In genomic region chr1:18658831-18659230, GRCh38 we compare ENCODE assay signal across 21 cellular contexts. TPM values are rescaled to one million over a fixed set of nuclear protein-coding genes. Genes with fewer than 3 reads are reported as not detected.
A peak's percentile ranks its signal among the peaks of the same experiment; 100 is the strongest.
DNase-seq lines count a peak whose midpoint lies in the region; ATAC-seq, FAIRE-seq and TF ChIP-seq lines count a peak whose summit lies in the region.
"Had no signal": no experiment of that assay in that cellular context is flagged by ENCODE, and none has a peak within 500 bp of the region (broad histone marks: within the 10 kb centered on the region; RNA-seq: fewer than 3 reads in every experiment).

No MANE protein-coding gene starts in this region.

- H3K36me3 ChIP-seq in H1 (ENCODE audit: control insufficient read depth in 2 of 4, insufficient read depth in 4 of 4, low read length in 3 of 4) (no peaks in the 10 kb centered on the region), trophoblast cell (ENCODE audit: control insufficient read depth in 1 of 2, insufficient read depth in 2 of 2, low read length in 2 of 2) (no peaks in the 10 kb centered on the region)

- H2BK20ac ChIP-seq in H1 (ENCODE audit: low read length): no peak overlapping the region

- TF ChIP-seq EP300 in H1 (IDR thresholded peaks at IDR 0.05; ENCODE audit: borderline replicate concordance in 1 of 2, low read depth in 2 of 2, low read length in 2 of 2): no peak

- H2AK5ac ChIP-seq in H1 (ENCODE audit: low read depth, low read length) (no peak overlapping the region), trophoblast cell (ENCODE audit: low read length) (no peak overlapping the region)

- no peak overlapping the region for H4K5ac ChIP-seq in H1 (ENCODE audit: insufficient read length, low read depth, low read length)

- no peak for DNase-seq in HTR-8/SVneo (ENCODE audit: insufficient read length, low spot score)
- DNase-seq in H1 (ENCODE audit: low read depth in 1 of 2, low spot score in 2 of 2): no peak
- DNase-seq in trophoblast cell: no peak
- no peak for DNase-seq in NCI-H82 (lab: John Stamatoyannopoulos, UW)
- no peak for DNase-seq in NCI-H748 (lab: John Stamatoyannopoulos, UW; ENCODE audit: unreplicated experiment)
- DNase-seq: C1 segment of cervical spinal cord; Calu3; CD4-positive, alpha-beta memory T cell; COR-L47; DMS53; DMS79 treated with DMSO at 0.1 percent for 48 hours; GF-D8; GM23248; H9; HFFc6 had no signal

- peak overlapping the region; percentile 3; the same call in 1 of the 2 replicates for H2BK15ac ChIP-seq in H1 (ENCODE audit: low read length)

- POLR2A ChIA-PET in H1 (lab: Charles Lee; ENCODE audit: partially characterized antibody): interaction anchor here (1.5 kb wide), 1 partner anchor 18 kb away, joined by 3 read pairs; no protein-coding TSS in a partner anchor

- H3K4me2 ChIP-seq in H1 (ENCODE audit: insufficient read depth in 1 of 2, low read depth in 2 of 2, low read length in 2 of 2): no peak overlapping the region
- no peak overlapping the region for H3K4me2 ChIP-seq in trophoblast cell (ENCODE audit: low read length)

- no peak for ATAC-seq in HG03045 (IDR thresholded peaks at IDR 0.05; ENCODE audit: unreplicated experiment)
- ATAC-seq: HCT116 had no signal

- H3K23ac ChIP-seq in H1 (ENCODE audit: insufficient read length) (no peak overlapping the region), trophoblast cell (ENCODE audit: low read length) (no peak overlapping the region)

- H3K23me2 ChIP-seq in H1 (ENCODE audit: low read depth, low read length): no peaks in the 10 kb centered on the region

- H2BK12ac ChIP-seq in H1 (ENCODE audit: low read depth, low read length): peak overlapping the region; percentile 13; the same call in 1 of the 2 replicates
- no peak overlapping the region for H2BK12ac ChIP-seq in trophoblast cell (ENCODE audit: low read length)

- H3K27me3 ChIP-seq in H1 (replicated peaks in 1 of 4; ENCODE audit: control insufficient read depth in 3 of 4, extremely low read depth in 1 of 4, insufficient read depth in 3 of 4, low read length in 3 of 4) (peaks cover 2 to 65% (median 55%) of the 10 kb centered on the region in 4 experiments), trophoblast cell (ENCODE audit: insufficient read depth, low read length) (no peaks in the 10 kb centered on the region)

- 95% methylated on average over 1 of the region's 1 CpG; no CpG with 5 or more reads in 1 of the 2 experiments for WGBS in H1 (ENCODE audit: extremely low coverage in 1 of 2, insufficient coverage in 1 of 2, insufficient read length in 1 of 2, insufficient replicate concordance in 2 of 2, low coverage in 1 of 2, low lambda C conversion rate in 2 of 2, missing lambda C conversion rate in 1 of 2), 2 experiments
- no CpG with 5 or more reads among the region's 1 CpG for WGBS in trophoblast cell (ENCODE audit: extremely low coverage, insufficient coverage, insufficient read length)

- H3K56ac ChIP-seq in H1 (replicated peaks; ENCODE audit: insufficient read length, low read depth, low read length): no peak overlapping the region

- H2AFZ ChIP-seq in H1 (ENCODE audit: low read length) (no peak overlapping the region), trophoblast cell (ENCODE audit: insufficient read depth, low read length, poor library complexity) (no peak overlapping the region)
- H2AFZ ChIP-seq: GM23248 had no signal

- H3K4me3 ChIP-seq in H1 (ENCODE audit: extremely low read depth in 1 of 4, insufficient read depth in 2 of 4, low read depth in 3 of 4, low read length in 4 of 4) (no peak overlapping the region), trophoblast cell (ENCODE audit: low read depth, low read length) (no peak overlapping the region)
- H3K4me3 ChIP-seq: GM23248 had no signal

- H3K4ac ChIP-seq in H1 (replicated peaks; ENCODE audit: insufficient read length, low read depth, low read length) (no peak overlapping the region), trophoblast cell (ENCODE audit: low read depth, low read length) (no peak overlapping the region)

- H4K20me1 ChIP-seq in H1 (replicated peaks in 1 of 2; ENCODE audit: control insufficient read depth in 1 of 2, insufficient read depth in 2 of 2, low read length in 2 of 2): peaks cover 2% of the 10 kb centered on the region in 2 experiments

- H4K8ac ChIP-seq in H1 (ENCODE audit: extremely low read depth, insufficient read depth, low read length): no peak overlapping the region
- H4K8ac ChIP-seq in trophoblast cell (ENCODE audit: low read depth, low read length): no peak overlapping the region

- CTCF ChIA-PET in H1 (lab: Charles Lee; ENCODE audit: partially characterized antibody): interaction anchor here (1.4 to 17.3 kb wide), 6 partner anchors 9 to 61 kb away, joined by 3 to 207 read pairs (median 8); no protein-coding TSS in a partner anchor

- H3K79me1 ChIP-seq in H1 (ENCODE audit: low read depth, low read length) (no peaks in the 10 kb centered on the region), trophoblast cell (ENCODE audit: low read length) (no peaks in the 10 kb centered on the region)

- H4K12ac ChIP-seq in trophoblast cell (ENCODE audit: low read depth, low read length): no peak overlapping the region

- no peak for TF ChIP-seq RAD21 in H1 (IDR thresholded peaks at IDR 0.05 in 1 of 2, conservative IDR thresholded peaks at IDR 0.05 in 1 of 2; ENCODE audit: low read depth in 2 of 2, low read length in 2 of 2)

- no peak overlapping the region for H3K27ac ChIP-seq in H1 (ENCODE audit: low read depth, low read length)
- H3K27ac ChIP-seq in trophoblast cell (ENCODE audit: low read depth, low read length): no peak overlapping the region
- H3K27ac ChIP-seq: GM23248 had no signal

- H4K91ac ChIP-seq in H1 (replicated peaks; ENCODE audit: insufficient read length, low read length) (no peak overlapping the region), trophoblast cell (ENCODE audit: low read depth, low read length) (no peak overlapping the region)

- no peaks in the 10 kb centered on the region for H3K79me2 ChIP-seq in H1 (ENCODE audit: control insufficient read depth in 1 of 2, insufficient read depth in 2 of 2, low read length in 2 of 2)
- H3K79me2 ChIP-seq in trophoblast cell (ENCODE audit: control insufficient read depth, insufficient read depth, low read length, poor library complexity): no peaks in the 10 kb centered on the region

- TF ChIP-seq CTCF in H1 (IDR thresholded peaks at IDR 0.05; ENCODE audit: control extremely low read depth in 1 of 3, insufficient read depth in 1 of 3, low read depth in 1 of 3, low read length in 3 of 3): no peak

- no peak overlapping the region for H3K14ac ChIP-seq in H1 (ENCODE audit: insufficient read length)
- H3K14ac ChIP-seq in trophoblast cell (ENCODE audit: low read length): no peak overlapping the region

- H2BK120ac ChIP-seq in H1 (replicated peaks; ENCODE audit: low read depth, low read length) (no peak overlapping the region), trophoblast cell (ENCODE audit: insufficient read depth, low read length, poor library complexity) (no peak overlapping the region)

- H3K9ac ChIP-seq in H1 (replicated peaks in 1 of 4; ENCODE audit: extremely low read depth in 1 of 4, low read depth in 3 of 4, low read length in 3 of 4) (no peak overlapping the region), trophoblast cell (ENCODE audit: low read length) (peak overlapping the region; percentile 11)
- H3K9ac ChIP-seq: GM23248 had no signal

- no peak overlapping the region for H2BK5ac ChIP-seq in H1 (ENCODE audit: low read depth, low read length)
- H2BK5ac ChIP-seq in trophoblast cell (ENCODE audit: low read depth, low read length, poor library complexity): no peak overlapping the region

- FAIRE-seq in HTR-8/SVneo (lab: Jason Lieb, UNC) (peak; percentile 62), H1 (lab: Jason Lieb, UNC) (no peak)
- FAIRE-seq: GM12892 had no signal

- H3K9me3 ChIP-seq in H1 (ENCODE audit: insufficient read depth in 2 of 2, low read depth in 1 of 2, low read length in 1 of 2) (no peaks in the 10 kb centered on the region; a peak in 1 of 4 replicates), trophoblast cell (ENCODE audit: insufficient read depth, low read depth, low read length) (no peaks in the 10 kb centered on the region)

- H3K18ac ChIP-seq in H1 (ENCODE audit: extremely low read depth, low read length): no peak overlapping the region
- H3K18ac ChIP-seq in trophoblast cell (ENCODE audit: low read length): no peak overlapping the region

- peaks cover 9 to 26% (median 13%) of the 10 kb centered on the region in 4 experiments; a peak in 5 of 7 replicates for H3K4me1 ChIP-seq in H1 (replicated peaks in 1 of 4; ENCODE audit: control insufficient read depth in 3 of 4, insufficient read depth in 4 of 4, low read length in 3 of 4)
- H3K4me1 ChIP-seq in trophoblast cell (ENCODE audit: control insufficient read depth in 1 of 2, insufficient read depth in 2 of 2, low read length in 2 of 2): no peaks in the 10 kb centered on the region

- no peak for TF ChIP-seq POLR2A in H1 (IDR thresholded peaks at IDR 0.05; ENCODE audit: control extremely low read depth in 1 of 2, low read depth in 2 of 2, low read length in 2 of 2)

TF ChIP-seq in H1, 55 proteins besides CTCF, POLR2A, EP300 and RAD21 (continues in another document):
- TF ChIP-seq PHF8 (conservative IDR thresholded peaks at IDR 0.05; ENCODE audit: low read depth, low read length) (no peak), RNF2 (IDR thresholded peaks at IDR 0.05; ENCODE audit: borderline replicate concordance, low read depth, low read length, missing control alignments, poor library complexity, severe bottlenecking) (no peak), POLR2AphosphoS5 (IDR thresholded peaks at IDR 0.05; ENCODE audit: low read depth, low read length) (no peak), SP4 (IDR thresholded peaks at IDR 0.05; ENCODE audit: low read length) (no peak), TAF7 (optimal IDR thresholded peaks at IDR 0.05; ENCODE audit: borderline replicate concordance, low read depth, low read length) (no peak), KDM4A (IDR thresholded peaks at IDR 0.05; ENCODE audit: low read depth, low read length, severe bottlenecking) (no peak), SUZ12 (IDR thresholded peaks at IDR 0.05; ENCODE audit: low read length) (no peak)

RNA-seq across cellular contexts. Expression of gene PAX7, which starts 28.2 kb away (rescaled TPM):
- total RNA-seq in H1 (2021; fragmentation: NEBNext Ultra II Directional; extraction: Animal tissue kit (Norgen Biotek cat#: 25700)): not detected in 2 replicates
- 0.02 TPM in 1 of 2 replicates, not detected in the other for polyA plus RNA-seq in H1 (2011; rRNA removed)
- 0.03 TPM for polyA plus RNA-seq in H1 (2011; cell fraction: cytosol; rRNA removed)
- polyA plus RNA-seq in H1 (2011; cell fraction: nucleus; rRNA removed): 0.03 TPM
- 0.03 to 0.08 TPM in 2 of 4 replicates, not detected in the others for polyA plus RNA-seq in H1 (2012, experiment 1 of 2)
- polyA plus RNA-seq in H1 (2012, experiment 2 of 2): 0.07 TPM
- polyA plus RNA-seq in H1 (2013, experiment 1 of 2): 0.02 TPM
- polyA plus RNA-seq in H1 (2013, experiment 2 of 2): 0.02 TPM
- polyA minus RNA-seq in H1 (2011; rRNA and poly(A)+ RNA removed): 0.13 TPM in 1 of 2 replicates, not detected in the other
- not detected for polyA minus RNA-seq in H1 (2011; cell fraction: cytosol; rRNA and poly(A)+ RNA removed)
- 0.40 TPM for polyA minus RNA-seq in H1 (2011; cell fraction: nucleus; rRNA and poly(A)+ RNA removed)
- 0.01 TPM in 1 of 2 replicates, not detected in the other for polyA plus RNA-seq in trophoblast cell (2013)
- total RNA-seq: A172; Calu3; CD4-positive, alpha-beta memory T cell; G401; GM23248; HFFc6 had no signal
- polyA plus RNA-seq: BJ; CD4-positive, alpha-beta memory T cell; GM23248 had no signal
